Comparison of ENCODE assay signal across 1 cellular context in genomic region chr5:178931846-178932760, GRCh38.
A peak's percentile ranks its signal among the peaks of the same experiment; 100 is the strongest.
TF ChIP-seq lines count a peak whose summit lies in the region.

No MANE protein-coding gene starts in this region.

TF ChIP-seq in H1, 55 proteins besides CTCF, POLR2A, EP300 and RAD21:
- TF ChIP-seq POU5F1 (IDR thresholded peaks at IDR 0.05; ENCODE audit: low read depth, low read length) = no peak
- TF ChIP-seq SP4 (IDR thresholded peaks at IDR 0.05; ENCODE audit: low read length) = no peak
- no peak for TF ChIP-seq SP2 (IDR thresholded peaks at IDR 0.05; ENCODE audit: low read length)
- TF ChIP-seq ZNF274 (IDR thresholded peaks at IDR 0.05; ENCODE audit: borderline replicate concordance, extremely low read depth, low read length) = peak; percentile 95
- TF ChIP-seq TAF1 (IDR thresholded peaks at IDR 0.05; ENCODE audit: low read depth, low read length) = no peak
- TF ChIP-seq TAF7 (optimal IDR thresholded peaks at IDR 0.05; ENCODE audit: borderline replicate concordance, low read depth, low read length) = no peak
